8 cellular contexts compared by ENCODE assay signal in the genomic region with DNA sequence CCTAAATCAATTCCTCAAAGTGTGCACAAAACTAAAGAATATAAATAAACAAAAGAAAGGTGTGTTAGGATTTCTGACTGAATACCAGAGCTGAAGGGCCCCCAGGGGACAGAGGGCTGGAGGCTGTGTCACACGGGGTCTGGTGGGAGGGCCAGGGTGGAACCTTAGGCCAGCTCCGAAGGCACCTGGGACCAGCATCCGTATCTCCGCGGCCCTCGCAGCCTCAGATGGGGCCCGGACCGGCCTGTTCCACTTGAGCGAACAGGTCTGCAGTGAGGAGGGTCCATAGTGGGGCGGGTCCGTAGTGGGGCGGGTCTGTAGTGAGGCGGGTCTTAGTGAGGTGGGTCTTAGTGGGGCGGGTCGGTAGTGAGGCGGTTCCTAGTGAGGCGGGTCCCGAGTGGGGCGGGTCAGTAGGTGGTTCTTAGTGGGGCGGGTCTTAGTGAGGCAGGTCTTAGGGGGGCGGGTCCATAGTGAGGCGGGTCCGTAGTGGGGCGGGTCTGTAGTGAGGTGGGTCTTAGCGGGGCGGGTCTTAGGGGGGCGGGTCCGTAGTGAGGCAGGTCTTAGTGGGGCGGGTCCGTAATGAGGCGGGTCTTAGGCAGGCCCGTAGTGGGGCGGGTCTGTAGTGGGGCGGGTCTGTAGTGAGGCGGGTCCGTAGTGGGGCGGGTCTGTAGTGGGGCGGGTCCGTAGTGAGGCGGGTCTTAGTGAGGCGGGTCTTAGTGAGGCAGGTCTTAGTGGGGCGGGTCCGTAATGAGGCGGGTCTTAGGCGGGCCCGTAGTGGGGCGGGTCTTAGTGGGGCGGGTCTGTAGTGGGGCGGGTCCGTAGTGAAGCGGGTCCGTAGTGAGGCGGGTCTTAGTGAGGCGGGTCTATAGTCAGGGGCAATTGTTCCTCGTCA. TPM values are rescaled to one million over a fixed set of nuclear protein-coding genes. Genes with fewer than 3 reads are reported as not detected.
DNase-seq lines count a peak whose midpoint lies in the region; ATAC-seq, FAIRE-seq and TF ChIP-seq lines count a peak whose summit lies in the region.

No MANE protein-coding gene starts in this region.

- peak overlapping the region in 3 of 8 donors; percentile 16 to 72 (median 29) for H3K4me3 Mint-ChIP-seq in CD4-positive, alpha-beta memory T cell

- peaks cover 3 to 5% of the 10 kb centered on the region in 2 donors for H3K36me3 Mint-ChIP-seq in CD4-positive, alpha-beta memory T cell

- TF ChIP-seq CTCF in choroid plexus epithelial cell (conservative IDR thresholded peaks at IDR 0.05; ENCODE audit: low read depth, low read length): no peak
- TF ChIP-seq CTCF in lower lobe of right lung (IDR thresholded peaks at IDR 0.05): no peak

- FAIRE-seq in HTR-8/SVneo (lab: Jason Lieb, UNC) (peak; percentile 28), RCC 7860 (lab: Jason Lieb, UNC) (no peak)

- H3K27ac Mint-ChIP-seq in CD4-positive, alpha-beta memory T cell: peak overlapping the region in 6 of 7 donors; percentile 24 to 88 (median 81)

- no peaks in the 10 kb centered on the region for H3K36me3 ChIP-seq in CD4-positive, alpha-beta memory T cell (ENCODE audit: insufficient read depth, low read length)
- peaks cover 19% of the 10 kb centered on the region for H3K36me3 ChIP-seq in lower lobe of right lung

- no peaks in the 10 kb centered on the region for H3K9me3 ChIP-seq in CD4-positive, alpha-beta memory T cell (ENCODE audit: control insufficient read depth in 1 of 2, low read length in 2 of 2)
- H3K9me3 ChIP-seq in lower lobe of right lung: no peaks in the 10 kb centered on the region

- POLR2A ChIA-PET in CD4-positive, alpha-beta memory T cell (lab: Charles Lee; ENCODE audit: partially characterized antibody): interaction anchor here (0.7 to 1.6 kb wide), 4 partner anchors 12 to 84 kb away, joined by 3 to 5 read pairs (median 4); partner anchors contain the start of genes COX19 and GPR146

- no peaks in the 10 kb centered on the region for H3K27me3 Mint-ChIP-seq in CD4-positive, alpha-beta memory T cell

- peaks cover 11 to 45% (median 24%) of the 10 kb centered on the region in 4 donors for H3K4me1 Mint-ChIP-seq in CD4-positive, alpha-beta memory T cell

- H3K4me3 ChIP-seq in CD4-positive, alpha-beta memory T cell (ENCODE audit: low read length in 2 of 2): no peak overlapping the region
- H3K4me3 ChIP-seq in choroid plexus epithelial cell (ENCODE audit: low read depth, low read length) (peak overlapping the region; percentile 22), lower lobe of right lung (peak overlapping the region; percentile 23)

- intact Hi-C loops in CD4-positive, alpha-beta memory T cell (cut with micrococcal nuclease): no loop called here
- intact Hi-C loops in lower lobe of right lung (cut with DNase I): loop anchor here (5.0 kb wide), 1 partner anchor 67 kb away; no protein-coding TSS in a partner anchor

- H3K4me1 ChIP-seq in CD4-positive, alpha-beta memory T cell (ENCODE audit: insufficient read depth, low read length): peaks cover 27% of the 10 kb centered on the region
- peaks cover 37% of the 10 kb centered on the region for H3K4me1 ChIP-seq in lower lobe of right lung

- no peak overlapping the region for H3K27ac ChIP-seq in CD4-positive, alpha-beta memory T cell (ENCODE audit: low read depth, low read length)
- H3K27ac ChIP-seq in lower lobe of right lung: peak overlapping the region; percentile 77

- peak; percentile 73 to 79 for ATAC-seq in lower lobe of right lung

- no peaks in the 10 kb centered on the region for H3K9me3 Mint-ChIP-seq in CD4-positive, alpha-beta memory T cell

- CTCF ChIA-PET in CD4-positive, alpha-beta memory T cell (lab: Charles Lee; ENCODE audit: partially characterized antibody): interaction anchor here (1.3 to 11.9 kb wide), 3 partner anchors 9 to 64 kb away, joined by 4 to 359 read pairs (median 16); partner anchors contain the start of gene GPR146

- H3K27me3 ChIP-seq in CD4-positive, alpha-beta memory T cell (ENCODE audit: insufficient read depth, low read length): no peaks in the 10 kb centered on the region
- no peaks in the 10 kb centered on the region for H3K27me3 ChIP-seq in lower lobe of right lung (ENCODE audit: low read depth)

- DNase-seq in CD4-positive, alpha-beta memory T cell: no peak
- DNase-seq in HTR-8/SVneo (ENCODE audit: insufficient read length, low spot score) (no peak), choroid plexus epithelial cell (ENCODE audit: low read depth) (peak; percentile 62), lower lobe of right lung (peak; percentile 83), T1000 (lab: John Stamatoyannopoulos, UW) (no peak), RCC 7860 (ENCODE audit: low spot score) (no peak), NCI-H2029 (lab: John Stamatoyannopoulos, UW) (no peak)
- DNase-seq in stimulated activated CD4-positive, alpha-beta T cell treated with anti-CD3 and anti-CD28 coated beads, Interleukin-2, amount 100 ng/mL, for 48 hours: no peak

RNA-seq across cellular contexts. Expression of gene GPR146, which starts 15.1 kb away (rescaled TPM):
- 10 to 100 TPM in 1 of 2 experiments, 1 to 10 TPM in 1; 8.8 to 10.1 TPM for total RNA-seq in CD4-positive, alpha-beta memory T cell
- 10 to 100 TPM; 10.0 to 22.2 TPM for polyA plus RNA-seq in CD4-positive, alpha-beta memory T cell
- total RNA-seq in lower lobe of right lung: 44.8 TPM

RNA-seq across cellular contexts. Expression of gene GPER1, which starts 28.5 kb away (rescaled TPM):
- total RNA-seq in CD4-positive, alpha-beta memory T cell: not detected
- polyA plus RNA-seq in CD4-positive, alpha-beta memory T cell: not detected
- 26.0 TPM for total RNA-seq in lower lobe of right lung

Comparison
In these comparisons a context has a peak if more than half of its experiments do, and no peak if none do; other contexts are left out.
1. DNase-seq: peak in choroid plexus epithelial cell (single experiment) and lower lobe of right lung (single experiment); none in CD4-positive, alpha-beta memory T cell (0 of 5), HTR-8/SVneo (single experiment), T1000 (single experiment), RCC 7860 (single experiment), NCI-H2029 (single experiment) and stimulated activated CD4-positive, alpha-beta T cell treated with anti-CD3 and anti-CD28 coated beads, Interleukin-2, amount 100 ng/mL, for 48 hours (0 of 2).
2. H3K4me3 ChIP-seq: peak in choroid plexus epithelial cell (single experiment) and lower lobe of right lung (single experiment); none in CD4-positive, alpha-beta memory T cell (0 of 2).
3. RNA of gene GPER1, which starts 28.5 kb away (total RNA-seq): 26.0 TPM in lower lobe of right lung (single experiment); not detected in CD4-positive, alpha-beta memory T cell; every median in the first group is over 10 times any median in the second.